ENCODE assay signal across 8 cellular contexts in genomic region chr19:13748169-13748884, GRCh38. TPM values are rescaled to one million over a fixed set of nuclear protein-coding genes. Genes with fewer than 3 reads are reported as not detected.
A peak's percentile ranks its signal among the peaks of the same experiment; 100 is the strongest.
DNase-seq lines count a peak whose midpoint lies in the region; ATAC-seq and TF ChIP-seq lines count a peak whose summit lies in the region.

No MANE protein-coding gene starts in this region.

- peak overlapping the region; percentile 90 to 96 (median 93) for H3K27ac Mint-ChIP-seq in CD14-positive monocyte

- H3K4me1 Mint-ChIP-seq in CD14-positive monocyte = peaks cover 16% of the 10 kb centered on the region

- H3K9me3 ChIP-seq in WERI-Rb-1 (ENCODE audit: severe bottlenecking) (peaks cover 7% of the 10 kb centered on the region), ovary (no peaks in the 10 kb centered on the region)

- H3K27me3 ChIP-seq in WERI-Rb-1 (ENCODE audit: insufficient read depth, low read depth, severe bottlenecking) (no peaks in the 10 kb centered on the region), ovary (no peaks in the 10 kb centered on the region)

- no peak for TF ChIP-seq POLR2A in ovary (IDR thresholded peaks at IDR 0.05)

- H3K27ac ChIP-seq in WERI-Rb-1 = peak overlapping the region; percentile 15
- peak overlapping the region; percentile 82 to 91 for H3K27ac ChIP-seq in ovary

- TF ChIP-seq EP300 in ovary (IDR thresholded peaks at IDR 0.05) = no peak

- intact Hi-C loops in CD14-positive monocyte (cut with micrococcal nuclease) = no loop called here
- intact Hi-C loops in ovary (cut with DNase I) = no loop called here

- TF ChIP-seq CTCF in CD14-positive monocyte (IDR thresholded peaks at IDR 0.05) (no peak), HFF-Myc (IDR thresholded peaks at IDR 0.05; ENCODE audit: low read depth, low read length, missing control alignments) (no peak), WERI-Rb-1 (IDR thresholded peaks at IDR 0.05; ENCODE audit: low read depth, low read length) (no peak), ovary (IDR thresholded peaks at IDR 0.05) (no peak)

- H3K4me1 ChIP-seq in ovary (ENCODE audit: insufficient read depth) = peaks cover 6% of the 10 kb centered on the region

- ATAC-seq in HG02970 (IDR thresholded peaks at IDR 0.05; ENCODE audit: low FRiP score, unreplicated experiment) = no peak

- peaks cover 7% of the 10 kb centered on the region; the same call in 1 of the 2 replicates for H3K36me3 ChIP-seq in WERI-Rb-1
- no peaks in the 10 kb centered on the region for H3K36me3 ChIP-seq in ovary

- 1 to 2% (median 1%) methylated on average over 25 of the region's 25 CpGs for WGBS in ovary, 3 donors

- H3K4me3 Mint-ChIP-seq in CD14-positive monocyte = peak overlapping the region; percentile 87 to 91

- H3K4me3 ChIP-seq in HFF-Myc (replicated peaks; ENCODE audit: low read depth, low read length) (peak overlapping the region; percentile 57), WERI-Rb-1 (ENCODE audit: low read depth, low read length) (peak overlapping the region; percentile 91), ovary (peak overlapping the region; percentile 56)

- peak; percentile 85 for DNase-seq in CD14-positive monocyte (ENCODE audit: low spot score)
- DNase-seq in HFF-Myc (ENCODE audit: extremely low read depth, low read depth) = no peak
- no peak for DNase-seq in WERI-Rb-1
- DNase-seq in fibroblast of gingiva (ENCODE audit: low read depth) = peak; percentile 53
- peak in 4 of 5 donors; percentile 26 to 54 (median 40) for DNase-seq in ovary
- no peak for DNase-seq in NCI-H526 treated with DMSO at 0.1 percent for 48 hours (lab: John Stamatoyannopoulos, UW)
- no peak for DNase-seq in kidney glomerular epithelial cell (lab: John Stamatoyannopoulos, UW)

- peaks cover 0 to 1% (median 0%) of the 10 kb centered on the region in 3 donors for H3K27me3 Mint-ChIP-seq in CD14-positive monocyte (ENCODE audit: low read depth in 3 of 3)

- peaks cover 0 to 5% (median 1%) of the 10 kb centered on the region in 7 donors for H3K9me3 Mint-ChIP-seq in CD14-positive monocyte

- H3K36me3 Mint-ChIP-seq in CD14-positive monocyte = peaks cover 6 to 28% of the 10 kb centered on the region in 2 donors

RNA-seq across cellular contexts. Expression of gene MRI1, which starts 16.0 kb away (rescaled TPM):
- 1 to 10 TPM; 3.8 to 4.4 TPM for polyA plus RNA-seq in CD14-positive monocyte
- total RNA-seq in ovary = 10 to 100 TPM; 27.5 to 52.6 (median 43.1) TPM
- polyA plus RNA-seq in ovary = 10 to 100 TPM; 13.9 to 34.2 TPM

RNA-seq across cellular contexts. Expression of gene C19orf53, which starts 25.9 kb away (rescaled TPM):
- polyA plus RNA-seq in CD14-positive monocyte = 100 to 1,000 TPM; 132 to 156 TPM
- 100 to 1,000 TPM in 2 of 7 donors, 10 to 100 TPM in 5; 76.4 to 298 (median 91.3) TPM for total RNA-seq in ovary
- polyA plus RNA-seq in ovary = 100 to 1,000 TPM in 1 of 2 donors, 10 to 100 TPM in 1; 62.5 to 156 TPM

RNA-seq across cellular contexts. Expression of gene ZSWIM4, which starts 46.9 kb away (rescaled TPM):
- under 1 TPM; 0.19 to 0.23 TPM for polyA plus RNA-seq in CD14-positive monocyte
- total RNA-seq in ovary = 1 to 10 TPM; 2.6 to 7.9 (median 4.6) TPM
- polyA plus RNA-seq in ovary = 1 to 10 TPM; 1.2 to 3.8 TPM

Comparison
In these comparisons a context has a peak if more than half of its experiments do, and no peak if none do; other contexts are left out.
1. DNase-seq: peak in CD14-positive monocyte (single experiment), fibroblast of gingiva (single experiment) and ovary (4 of 5); none in HFF-Myc (single experiment), WERI-Rb-1 (single experiment), NCI-H526 treated with DMSO at 0.1 percent for 48 hours (single experiment) and kidney glomerular epithelial cell (single experiment).
2. Peak in every context shown above with its lines, with median percentiles within 50 percentile points of each other: H3K4me3 ChIP-seq.